In the genomic region with DNA sequence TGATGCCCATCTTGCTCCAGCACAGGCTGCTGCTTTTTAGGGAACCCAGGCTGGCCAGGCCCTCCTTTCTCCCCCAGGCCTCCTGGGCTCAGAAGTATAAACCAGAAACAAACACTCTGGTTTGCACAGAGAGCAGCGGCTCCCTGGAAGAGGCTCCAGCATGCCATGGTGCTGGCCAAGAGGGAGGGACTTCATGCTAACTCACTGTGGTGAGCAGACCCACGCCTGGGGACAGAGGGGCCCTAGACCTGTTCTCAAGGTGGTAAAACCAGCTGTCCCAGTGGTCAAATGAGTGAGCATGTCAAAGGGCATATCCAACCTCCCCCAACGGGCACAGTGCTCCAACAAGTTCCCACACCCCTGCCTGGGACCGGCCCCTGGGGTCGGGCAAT, we compare ENCODE assay signal across 23 cellular contexts. TPM values are rescaled to one million over a fixed set of nuclear protein-coding genes. Genes with fewer than 3 reads are reported as not detected.
A peak's percentile ranks its signal among the peaks of the same experiment; 100 is the strongest.
DNase-seq lines count a peak whose midpoint lies in the region; ATAC-seq and TF ChIP-seq lines count a peak whose summit lies in the region.
"Had no signal": no experiment of that assay in that cellular context is flagged by ENCODE, and none has a peak within 500 bp of the region (broad histone marks: within the 10 kb centered on the region; RNA-seq: fewer than 3 reads in every experiment).

No MANE protein-coding gene starts in this region.

- no peak for TF ChIP-seq EP300 in neural cell (conservative IDR thresholded peaks at IDR 0.05; ENCODE audit: poor library complexity, severe bottlenecking)

- peaks cover 18% of the 10 kb centered on the region for H3K36me3 ChIP-seq in neural cell (ENCODE audit: insufficient read depth, low read length)
- H3K36me3 ChIP-seq: BE2C, right lobe of liver had no signal

- H3K9me2 ChIP-seq in neural cell (ENCODE audit: insufficient read depth, low read length) = no peaks in the 10 kb centered on the region

- no peak for ATAC-seq in HG03460 (IDR thresholded peaks at IDR 0.05; ENCODE audit: unreplicated experiment)
- ATAC-seq: GM23338; right lobe of liver; stimulated activated naive B cell treated with anti-CD40 and anti-IgM and Interleukin-4, amounts not matched to agents 10 μg/mL and 1 μg/mL and 100 μg/mL, for 72 hours had no signal

- peak; percentile 16 for DNase-seq in activated CD4-positive, alpha-beta T cell treated with anti-CD3 and anti-CD28 coated beads for 48 hours
- DNase-seq in activated CD4-positive, alpha-beta T cell treated with anti-CD3 and anti-CD28 coated beads for 1 hour = no peak
- DNase-seq in activated CD4-positive, alpha-beta memory T cell treated with anti-CD3 and anti-CD28 coated beads for 36 hours = peak; percentile 25
- DNase-seq in activated naive CD8-positive, alpha-beta T cell treated with anti-CD3 and anti-CD28 coated beads for 36 hours = no peak
- DNase-seq in cerebellum (ENCODE audit: low spot score) (no peak), NCI-H2029 treated with DMSO at 0.1 percent for 48 hours (lab: John Stamatoyannopoulos, UW) (no peak)
- DNase-seq: activated CD4-positive, CD25-positive, alpha-beta regulatory T cell; BE2C; hypothalamus; kidney; NCI-H1048; NCI-H2029; right lobe of liver; stimulated activated naive B cell treated with anti-CD40 and anti-IgM and Interleukin-4, amounts not matched to agents 10 μg/mL and 1 μg/mL and 100 μg/mL, for 72 hours; T1000; trophoblast cell had no signal

- H4K20me1 ChIP-seq in neural cell (ENCODE audit: insufficient read depth) = peaks cover 98% of the 10 kb centered on the region

- H3K27ac ChIP-seq in neural cell (ENCODE audit: low read length) = no peak overlapping the region
- H3K27ac ChIP-seq: coronary artery, parathyroid adenoma, right lobe of liver had no signal

- H3K4me2 ChIP-seq in neural cell (ENCODE audit: low read length) = no peak overlapping the region
- H3K4me2 ChIP-seq: GM23338 had no signal

- H3K27ac Mint-ChIP-seq in activated CD4-positive, alpha-beta memory T cell treated with anti-CD3 and anti-CD28 coated beads for 36 hours = peak overlapping the region; percentile 100
- peak overlapping the region; percentile 98 for H3K27ac Mint-ChIP-seq in activated naive CD8-positive, alpha-beta T cell treated with anti-CD3 and anti-CD28 coated beads for 36 hours
- H3K27ac Mint-ChIP-seq: GM23338; stimulated activated naive B cell treated with anti-CD40 and anti-IgM and Interleukin-4, amounts not matched to agents 10 μg/mL and 1 μg/mL and 100 μg/mL, for 72 hours had no signal

- no peak overlapping the region for H2AFZ ChIP-seq in neural cell (ENCODE audit: low read depth, low read length)
- H2AFZ ChIP-seq: GM23338, parathyroid adenoma had no signal

- H3K9ac ChIP-seq in neural cell (ENCODE audit: low read length) = no peak overlapping the region
- H3K9ac ChIP-seq: parathyroid adenoma had no signal

- H3K79me2 ChIP-seq in neural cell (replicated peaks; ENCODE audit: insufficient read depth, low read length) = peaks cover 100% of the 10 kb centered on the region
- H3K79me2 ChIP-seq: parathyroid adenoma had no signal

- no peaks in the 10 kb centered on the region for H3K27me3 Mint-ChIP-seq in activated CD4-positive, alpha-beta memory T cell treated with anti-CD3 and anti-CD28 coated beads for 36 hours
- H3K27me3 Mint-ChIP-seq in activated naive CD8-positive, alpha-beta T cell treated with anti-CD3 and anti-CD28 coated beads for 36 hours = no peaks in the 10 kb centered on the region

- TF ChIP-seq RAD21 in neural cell (conservative IDR thresholded peaks at IDR 0.05) = no peak

- intact Hi-C loops in activated CD4-positive, alpha-beta memory T cell treated with anti-CD3 and anti-CD28 coated beads for 36 hours (cut with micrococcal nuclease) = loop anchor here (10.0 kb wide), 1 partner anchor 1118 kb away; the partner anchor contains the start of gene WDR25

- H3K27me3 ChIP-seq in neural cell (ENCODE audit: insufficient read depth, low read depth, low read length) = no peaks in the 10 kb centered on the region
- H3K27me3 ChIP-seq: right lobe of liver had no signal

- peaks cover 90% of the 10 kb centered on the region for H3K4me1 Mint-ChIP-seq in activated CD4-positive, alpha-beta memory T cell treated with anti-CD3 and anti-CD28 coated beads for 36 hours (ENCODE audit: low read depth)
- H3K4me1 Mint-ChIP-seq in activated naive CD8-positive, alpha-beta T cell treated with anti-CD3 and anti-CD28 coated beads for 36 hours = peaks cover 90% of the 10 kb centered on the region
- H3K4me1 Mint-ChIP-seq: stimulated activated naive B cell treated with anti-CD40 and anti-IgM and Interleukin-4, amounts not matched to agents 10 μg/mL and 1 μg/mL and 100 μg/mL, for 72 hours had no signal

- POLR2A ChIA-PET in activated CD4-positive, alpha-beta memory T cell treated with anti-CD3 and anti-CD28 coated beads for 36 hours (lab: Charles Lee) = interaction anchor here (1.0 to 19.8 kb wide), 5 partner anchors 8 to 65 kb away, joined by 4 to 425 read pairs (median 7); no protein-coding TSS in a partner anchor

- no peaks in the 10 kb centered on the region for H3K9me3 Mint-ChIP-seq in activated CD4-positive, alpha-beta memory T cell treated with anti-CD3 and anti-CD28 coated beads for 36 hours
- no peaks in the 10 kb centered on the region for H3K9me3 Mint-ChIP-seq in activated naive CD8-positive, alpha-beta T cell treated with anti-CD3 and anti-CD28 coated beads for 36 hours
- H3K9me3 Mint-ChIP-seq: GM23338 had no signal

- peaks cover 73% of the 10 kb centered on the region for H3K36me3 Mint-ChIP-seq in activated CD4-positive, alpha-beta memory T cell treated with anti-CD3 and anti-CD28 coated beads for 36 hours
- peaks cover 56% of the 10 kb centered on the region for H3K36me3 Mint-ChIP-seq in activated naive CD8-positive, alpha-beta T cell treated with anti-CD3 and anti-CD28 coated beads for 36 hours
- H3K36me3 Mint-ChIP-seq: stimulated activated naive B cell treated with anti-CD40 and anti-IgM and Interleukin-4, amounts not matched to agents 10 μg/mL and 1 μg/mL and 100 μg/mL, for 72 hours had no signal

- peak overlapping the region; percentile 96 for H3K4me3 Mint-ChIP-seq in activated CD4-positive, alpha-beta memory T cell treated with anti-CD3 and anti-CD28 coated beads for 36 hours
- peak overlapping the region; percentile 89 for H3K4me3 Mint-ChIP-seq in activated naive CD8-positive, alpha-beta T cell treated with anti-CD3 and anti-CD28 coated beads for 36 hours
- H3K4me3 Mint-ChIP-seq: GM23338; stimulated activated naive B cell treated with anti-CD40 and anti-IgM and Interleukin-4, amounts not matched to agents 10 μg/mL and 1 μg/mL and 100 μg/mL, for 72 hours had no signal

- CTCF ChIA-PET in activated CD4-positive, alpha-beta memory T cell treated with anti-CD3 and anti-CD28 coated beads for 36 hours (lab: Charles Lee) = interaction anchor here (1.0 kb wide), 1 partner anchor 14 kb away, joined by 3 read pairs; no protein-coding TSS in a partner anchor

- H3F3A ChIP-seq in neural cell (ENCODE audit: insufficient read depth, low read length, poor library complexity, severe bottlenecking) = no peaks in the 10 kb centered on the region

- H3K4me3 ChIP-seq in neural cell (ENCODE audit: low read length) = peak overlapping the region; percentile 91
- H3K4me3 ChIP-seq: coronary artery, GM23338, right lobe of liver, SK-N-MC had no signal

- no peak for TF ChIP-seq CTCF in neural cell (IDR thresholded peaks at IDR 0.05; ENCODE audit: poor library complexity, severe bottlenecking)

- no peaks in the 10 kb centered on the region for H3K9me3 ChIP-seq in neural cell (ENCODE audit: low read length)
- H3K9me3 ChIP-seq: BE2C, right lobe of liver had no signal

TF ChIP-seq in neural cell, 6 proteins besides CTCF, POLR2A, EP300 and RAD21:
- TF ChIP-seq POLR2AphosphoS5 (IDR thresholded peaks at IDR 0.05) (no peak), SMC3 (conservative IDR thresholded peaks at IDR 0.05; ENCODE audit: poor library complexity) (no peak), TAF1 (IDR thresholded peaks at IDR 0.05; ENCODE audit: low read depth) (no peak), EZH2 (IDR thresholded peaks at IDR 0.05; ENCODE audit: borderline replicate concordance, insufficient read depth, low read length, poor library complexity, severe bottlenecking) (no peak), MXI1 (conservative IDR thresholded peaks at IDR 0.05; ENCODE audit: poor library complexity, severe bottlenecking) (no peak)
- TF ChIP-seq, protein P1, sequence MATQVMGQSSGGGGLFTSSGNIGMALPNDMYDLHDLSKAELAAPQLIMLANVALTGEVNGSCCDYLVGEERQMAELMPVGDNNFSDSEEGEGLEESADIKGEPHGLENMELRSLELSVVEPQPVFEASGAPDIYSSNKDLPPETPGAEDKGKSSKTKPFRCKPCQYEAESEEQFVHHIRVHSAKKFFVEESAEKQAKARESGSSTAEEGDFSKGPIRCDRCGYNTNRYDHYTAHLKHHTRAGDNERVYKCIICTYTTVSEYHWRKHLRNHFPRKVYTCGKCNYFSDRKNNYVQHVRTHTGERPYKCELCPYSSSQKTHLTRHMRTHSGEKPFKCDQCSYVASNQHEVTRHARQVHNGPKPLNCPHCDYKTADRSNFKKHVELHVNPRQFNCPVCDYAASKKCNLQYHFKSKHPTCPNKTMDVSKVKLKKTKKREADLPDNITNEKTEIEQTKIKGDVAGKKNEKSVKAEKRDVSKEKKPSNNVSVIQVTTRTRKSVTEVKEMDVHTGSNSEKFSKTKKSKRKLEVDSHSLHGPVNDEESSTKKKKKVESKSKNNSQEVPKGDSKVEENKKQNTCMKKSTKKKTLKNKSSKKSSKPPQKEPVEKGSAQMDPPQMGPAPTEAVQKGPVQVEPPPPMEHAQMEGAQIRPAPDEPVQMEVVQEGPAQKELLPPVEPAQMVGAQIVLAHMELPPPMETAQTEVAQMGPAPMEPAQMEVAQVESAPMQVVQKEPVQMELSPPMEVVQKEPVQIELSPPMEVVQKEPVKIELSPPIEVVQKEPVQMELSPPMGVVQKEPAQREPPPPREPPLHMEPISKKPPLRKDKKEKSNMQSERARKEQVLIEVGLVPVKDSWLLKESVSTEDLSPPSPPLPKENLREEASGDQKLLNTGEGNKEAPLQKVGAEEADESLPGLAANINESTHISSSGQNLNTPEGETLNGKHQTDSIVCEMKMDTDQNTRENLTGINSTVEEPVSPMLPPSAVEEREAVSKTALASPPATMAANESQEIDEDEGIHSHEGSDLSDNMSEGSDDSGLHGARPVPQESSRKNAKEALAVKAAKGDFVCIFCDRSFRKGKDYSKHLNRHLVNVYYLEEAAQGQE (IDR thresholded peaks at IDR 0.05; ENCODE audit: borderline replicate concordance) = no peak

RNA-seq across cellular contexts. Expression of gene BCL11B, which starts 15.5 kb away (rescaled TPM):
- 10 to 100 TPM; 48.9 to 49.1 TPM for total RNA-seq in activated CD4-positive, alpha-beta memory T cell treated with anti-CD3 and anti-CD28 coated beads for 36 hours
- total RNA-seq in activated naive CD8-positive, alpha-beta T cell treated with anti-CD3 and anti-CD28 coated beads for 36 hours = 10 to 100 TPM; 38.9 to 40.3 TPM
- 98.9 and 104 TPM in 2 replicates for polyA plus RNA-seq in neural cell
- 259 and 270 TPM in 2 replicates for polyA minus RNA-seq in neural cell
- total RNA-seq in cerebellum = 5.1 TPM
- total RNA-seq: NCI-H460 had no signal

Comparison
In these comparisons a context has a peak if more than half of its experiments do, and no peak if none do; other contexts are left out.
1. DNase-seq: peak in activated CD4-positive, alpha-beta T cell treated with anti-CD3 and anti-CD28 coated beads for 48 hours (single experiment) and activated CD4-positive, alpha-beta memory T cell treated with anti-CD3 and anti-CD28 coated beads for 36 hours (single experiment); none in activated CD4-positive, alpha-beta T cell treated with anti-CD3 and anti-CD28 coated beads for 1 hour (single experiment), activated naive CD8-positive, alpha-beta T cell treated with anti-CD3 and anti-CD28 coated beads for 36 hours (single experiment), cerebellum (single experiment) and NCI-H2029 treated with DMSO at 0.1 percent for 48 hours (single experiment).